Comparison of ENCODE assay signal across 15 cellular contexts in the genomic region with DNA sequence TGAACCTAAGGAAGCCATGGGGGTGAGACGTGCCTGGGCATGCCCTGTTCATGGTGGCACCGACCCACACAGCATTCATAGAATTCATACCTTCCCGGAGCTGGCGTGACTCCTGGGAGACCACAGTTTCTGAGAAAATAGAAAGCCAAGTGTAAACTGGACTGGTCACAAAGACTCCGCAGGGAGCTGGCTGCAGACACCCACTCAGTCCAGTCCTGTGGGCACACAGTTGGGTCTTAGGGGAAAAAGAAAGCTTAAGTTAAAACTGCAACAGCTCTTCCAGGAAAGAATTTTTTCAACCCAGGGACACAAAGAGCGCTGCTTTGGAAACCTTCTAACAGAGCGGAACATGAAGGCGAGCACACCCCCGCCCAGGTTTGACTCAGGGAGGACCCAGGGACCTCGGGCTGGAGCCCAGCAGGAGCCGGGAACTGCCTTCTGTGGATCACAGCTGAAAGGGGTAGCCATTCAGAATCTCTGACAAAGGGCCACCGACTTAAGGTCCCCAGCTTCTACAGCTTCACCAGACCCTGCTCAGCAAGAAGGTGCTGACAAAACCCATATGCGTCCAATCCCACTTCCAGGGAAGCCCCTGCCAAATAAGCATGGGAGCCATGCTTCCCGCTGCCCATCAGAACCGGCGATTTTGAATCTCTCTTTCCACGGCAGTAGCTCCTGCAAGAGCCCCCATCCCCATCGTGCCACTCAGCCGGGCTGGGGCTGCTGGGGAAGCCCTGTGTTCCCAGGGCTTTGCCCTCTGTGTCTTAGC.
DNase-seq lines count a peak whose midpoint lies in the region; ATAC-seq, FAIRE-seq and TF ChIP-seq lines count a peak whose summit lies in the region.
"Had no signal": no experiment of that assay in that cellular context is flagged by ENCODE, and none has a peak within 500 bp of the region (broad histone marks: within the 10 kb centered on the region; RNA-seq: fewer than 3 reads in every experiment).

No MANE protein-coding gene starts in this region.

- dilution Hi-C loops in keratinocyte (cut with MboI; ENCODE audit: extremely low pct_ligation_motif_present, low sequenced_read_pairs), result no loop called here

- H2AFZ ChIP-seq in keratinocyte (ENCODE audit: control insufficient read depth, low read length), result peak overlapping the region; percentile 49

- peak; percentile 65 to 83 (median 68) for DNase-seq in NCI-H1417 (lab: John Stamatoyannopoulos, UW)
- no peak for DNase-seq in NCI-H1417 treated with DMSO at 0.1 percent for 48 hours (lab: John Stamatoyannopoulos, UW)
- DNase-seq in astrocyte of the hippocampus (ENCODE audit: low read depth, low spot score), result peak; percentile 95
- no peak for DNase-seq in keratinocyte (ENCODE audit: low read depth, low spot score)
- DNase-seq in NCI-H226, result no peak
- DNase-seq: activated CD8-positive, alpha-beta memory T cell treated with anti-CD3 and anti-CD28 coated beads, Interleukin-2, amount 10 ng/mL, durations not matched to agents 7 days and 5 days; activated naive CD4-positive, alpha-beta T cell treated with anti-CD3 and anti-CD28 coated beads, Interleukin-2, amount 50 U/mL, for 16 hours; HFFc6; NCI-H1048; ovary; testis had no signal

- H3K9ac ChIP-seq in keratinocyte (ENCODE audit: control insufficient read depth, extremely low read depth, insufficient read depth, low read length) (no peak overlapping the region), skeletal muscle tissue (ENCODE audit: low read depth in 1 of 3, low read length in 3 of 3) (peak overlapping the region in 1 of 3 donors; percentile 35)

- H3K9me3 ChIP-seq in keratinocyte (ENCODE audit: control insufficient read depth, low read depth, low read length) (no peaks in the 10 kb centered on the region), skeletal muscle tissue (ENCODE audit: control insufficient read depth in 3 of 3, low read length in 3 of 3) (no peaks in the 10 kb centered on the region)
- H3K9me3 ChIP-seq: ovary, testis had no signal

- no peak for TF ChIP-seq CTCF in keratinocyte (optimal IDR thresholded peaks at IDR 0.05 in 1 of 3, IDR thresholded peaks at IDR 0.05 in 1 of 3, conservative IDR thresholded peaks at IDR 0.05 in 1 of 3; ENCODE audit: extremely low read depth in 1 of 3, insufficient read depth in 2 of 3, low read length in 3 of 3)

- no peaks in the 10 kb centered on the region for H4K20me1 ChIP-seq in keratinocyte (ENCODE audit: control insufficient read depth, extremely low read depth, insufficient read depth, low read length)

- ATAC-seq in HG02973 (IDR thresholded peaks at IDR 0.05; ENCODE audit: unreplicated experiment), result no peak
- no peak for ATAC-seq in HG03442 (IDR thresholded peaks at IDR 0.05; ENCODE audit: unreplicated experiment)
- ATAC-seq: activated CD8-positive, alpha-beta memory T cell treated with anti-CD3 and anti-CD28 coated beads, Interleukin-2, amount 10 ng/mL, durations not matched to agents 7 days and 5 days had no signal

- no peaks in the 10 kb centered on the region for H3K36me3 ChIP-seq in keratinocyte (ENCODE audit: control insufficient read depth in 2 of 2, extremely low read depth in 1 of 2, insufficient read depth in 2 of 2, low read length in 2 of 2)
- H3K36me3 ChIP-seq in skeletal muscle tissue (ENCODE audit: control insufficient read depth in 3 of 3, insufficient read depth in 3 of 3, low read length in 3 of 3), result no peaks in the 10 kb centered on the region
- H3K36me3 ChIP-seq: ovary had no signal

- H3K4me2 ChIP-seq in keratinocyte (ENCODE audit: control insufficient read depth, extremely low read depth, insufficient read depth, low read depth, low read length), result peak overlapping the region; percentile 11

- H3K4me1 ChIP-seq in keratinocyte (ENCODE audit: control insufficient read depth, extremely low read depth, insufficient read depth, low read length) (peaks cover 37% of the 10 kb centered on the region), skeletal muscle tissue (ENCODE audit: control insufficient read depth in 3 of 3, insufficient read depth in 3 of 3, low read length in 3 of 3) (peaks cover 20 to 39% (median 31%) of the 10 kb centered on the region in 3 donors)

- no peaks in the 10 kb centered on the region for H3K79me2 ChIP-seq in keratinocyte (ENCODE audit: control insufficient read depth, insufficient read depth, low read length)

- FAIRE-seq in keratinocyte (lab: Jason Lieb, UNC), result peak; percentile 71

- no peaks in the 10 kb centered on the region for H3K27me3 ChIP-seq in keratinocyte (ENCODE audit: control insufficient read depth, extremely low read depth, insufficient read depth, low read length)
- peaks cover 0 to 4% (median 0%) of the 10 kb centered on the region in 3 donors for H3K27me3 ChIP-seq in skeletal muscle tissue (ENCODE audit: control insufficient read depth in 3 of 3, insufficient read depth in 3 of 3, low read length in 3 of 3)
- H3K27me3 ChIP-seq: ovary, testis had no signal

- H3K4me3 ChIP-seq in keratinocyte (ENCODE audit: control insufficient read depth in 2 of 3, extremely low read depth in 1 of 3, insufficient read depth in 2 of 3, low read depth in 1 of 3, low read length in 3 of 3) (no peak overlapping the region), skeletal muscle tissue (ENCODE audit: low read length in 3 of 3) (peak overlapping the region in 1 of 3 donors; percentile 7)
- H3K4me3 ChIP-seq: ovary, testis had no signal

- H3K27ac ChIP-seq in keratinocyte (ENCODE audit: control insufficient read depth, insufficient read depth, low read length) (peak overlapping the region; percentile 24), skeletal muscle tissue (ENCODE audit: low read depth, low read length) (peak overlapping the region; percentile 48)
- H3K27ac ChIP-seq: 22Rv1, ovary, testis had no signal

- no peaks in the 10 kb centered on the region for H3K9me1 ChIP-seq in keratinocyte (ENCODE audit: control insufficient read depth, extremely low read depth, insufficient read depth, low read length)

Comparison
In these comparisons a context has a peak if more than half of its experiments do, and no peak if none do; other contexts are left out.
1. DNase-seq: peak in NCI-H1417 (3 of 3) and astrocyte of the hippocampus (single experiment); none in NCI-H1417 treated with DMSO at 0.1 percent for 48 hours (single experiment), keratinocyte (single experiment) and NCI-H226 (single experiment).